In the genomic region with DNA sequence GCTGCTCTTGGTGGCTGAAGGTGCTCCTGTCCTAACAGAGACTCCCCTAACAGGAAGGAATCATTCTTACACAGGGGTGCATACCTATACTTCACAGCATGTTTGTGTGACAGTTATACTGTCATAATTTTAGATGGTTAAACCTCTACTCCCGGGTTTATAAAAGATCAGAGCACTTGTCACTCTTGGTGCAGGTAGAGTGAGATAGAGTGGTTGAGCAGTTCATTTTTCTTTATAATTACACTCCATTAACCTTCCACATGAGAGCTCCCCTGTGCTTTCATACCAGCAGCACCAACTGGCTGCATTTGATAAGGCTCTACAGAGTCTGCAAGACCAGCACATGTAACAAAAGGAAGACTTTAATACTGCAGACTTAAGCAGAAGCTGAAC, we compare ENCODE assay signal across 1 cellular context.
TF ChIP-seq lines count a peak whose summit lies in the region.

No MANE protein-coding gene starts in this region.

TF ChIP-seq in HEK293, 187 proteins besides CTCF, POLR2A, EP300 and RAD21 (continued from another document):
- TF ChIP-seq, protein P1, sequence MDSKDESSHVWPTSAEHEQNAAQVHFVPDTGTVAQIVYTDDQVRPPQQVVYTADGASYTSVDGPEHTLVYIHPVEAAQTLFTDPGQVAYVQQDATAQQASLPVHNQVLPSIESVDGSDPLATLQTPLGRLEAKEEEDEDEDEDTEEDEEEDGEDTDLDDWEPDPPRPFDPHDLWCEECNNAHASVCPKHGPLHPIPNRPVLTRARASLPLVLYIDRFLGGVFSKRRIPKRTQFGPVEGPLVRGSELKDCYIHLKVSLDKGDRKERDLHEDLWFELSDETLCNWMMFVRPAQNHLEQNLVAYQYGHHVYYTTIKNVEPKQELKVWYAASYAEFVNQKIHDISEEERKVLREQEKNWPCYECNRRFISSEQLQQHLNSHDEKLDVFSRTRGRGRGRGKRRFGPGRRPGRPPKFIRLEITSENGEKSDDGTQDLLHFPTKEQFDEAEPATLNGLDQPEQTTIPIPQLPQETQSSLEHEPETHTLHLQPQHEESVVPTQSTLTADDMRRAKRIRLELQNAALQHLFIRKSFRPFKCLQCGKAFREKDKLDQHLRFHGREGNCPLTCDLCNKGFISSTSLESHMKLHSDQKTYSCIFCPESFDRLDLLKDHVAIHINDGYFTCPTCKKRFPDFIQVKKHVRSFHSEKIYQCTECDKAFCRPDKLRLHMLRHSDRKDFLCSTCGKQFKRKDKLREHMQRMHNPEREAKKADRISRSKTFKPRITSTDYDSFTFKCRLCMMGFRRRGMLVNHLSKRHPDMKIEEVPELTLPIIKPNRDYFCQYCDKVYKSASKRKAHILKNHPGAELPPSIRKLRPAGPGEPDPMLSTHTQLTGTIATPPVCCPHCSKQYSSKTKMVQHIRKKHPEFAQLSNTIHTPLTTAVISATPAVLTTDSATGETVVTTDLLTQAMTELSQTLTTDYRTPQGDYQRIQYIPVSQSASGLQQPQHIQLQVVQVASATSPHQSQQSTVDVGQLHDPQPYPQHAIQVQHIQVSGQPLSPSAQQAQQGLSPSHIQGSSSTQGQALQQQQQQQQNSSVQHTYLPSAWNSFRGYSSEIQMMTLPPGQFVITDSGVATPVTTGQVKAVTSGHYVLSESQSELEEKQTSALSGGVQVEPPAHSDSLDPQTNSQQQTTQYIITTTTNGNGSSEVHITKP (tag by site-specific recombination; IDR thresholded peaks at IDR 0.05) = peak; percentile 94
- TF ChIP-seq ZNF660 (tag by site-specific recombination; IDR thresholded peaks at IDR 0.05) = no peak
- no peak for TF ChIP-seq ZNF274 (IDR thresholded peaks at IDR 0.05; ENCODE audit: low read length)
- TF ChIP-seq ZNF274 (tag by site-specific recombination; IDR thresholded peaks at IDR 0.05; ENCODE audit: borderline replicate concordance) = no peak
- TF ChIP-seq ZNF221 (tag by site-specific recombination; IDR thresholded peaks at IDR 0.05; ENCODE audit: borderline replicate concordance) = no peak
- no peak for TF ChIP-seq ZNF621 (tag by site-specific recombination; IDR thresholded peaks at IDR 0.05)
